ENCODE assay signal across 1 cellular context in the genomic region with DNA sequence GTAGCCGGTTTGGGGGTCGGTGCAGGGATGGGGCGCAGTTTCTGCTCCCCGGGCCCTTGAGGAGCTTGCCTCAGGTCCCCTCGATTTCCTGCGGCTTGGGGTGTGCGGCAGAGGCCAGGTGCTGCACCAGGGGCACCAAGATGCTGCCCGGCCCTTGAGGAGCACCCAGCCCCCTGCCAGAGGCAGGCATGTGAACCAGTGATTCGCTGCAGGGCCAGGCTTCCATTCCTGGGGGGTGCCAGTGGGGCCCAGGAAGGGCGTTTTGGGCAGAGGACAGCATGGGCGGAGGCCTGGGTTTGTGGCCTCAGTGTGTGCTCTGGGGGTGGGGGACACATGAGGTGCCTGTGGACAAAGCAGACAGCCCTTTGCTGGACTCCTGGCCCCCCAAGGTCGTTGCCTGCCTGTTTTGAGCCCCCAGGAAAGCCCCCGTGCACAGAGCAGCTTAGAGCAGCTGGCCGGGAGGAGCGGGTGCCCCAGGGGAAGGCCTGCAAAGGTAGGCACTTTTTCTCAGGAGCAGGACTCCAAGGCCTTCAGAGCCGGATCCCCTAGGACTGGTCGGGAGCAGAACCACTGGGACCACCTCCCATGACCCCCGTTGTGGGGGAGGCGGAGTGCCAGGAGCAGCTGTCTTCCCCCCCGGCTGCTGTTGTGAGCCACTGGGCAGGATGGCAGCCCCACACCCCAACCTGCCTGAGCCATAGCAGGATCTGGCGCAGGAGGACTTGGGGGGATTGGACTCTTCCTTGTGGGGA.
TF ChIP-seq lines count a peak whose summit lies in the region.

No MANE protein-coding gene starts in this region.

TF ChIP-seq in K562, 482 proteins besides CTCF, POLR2A, EP300 and RAD21 (continued from another document):
- TF ChIP-seq, protein P1, sequence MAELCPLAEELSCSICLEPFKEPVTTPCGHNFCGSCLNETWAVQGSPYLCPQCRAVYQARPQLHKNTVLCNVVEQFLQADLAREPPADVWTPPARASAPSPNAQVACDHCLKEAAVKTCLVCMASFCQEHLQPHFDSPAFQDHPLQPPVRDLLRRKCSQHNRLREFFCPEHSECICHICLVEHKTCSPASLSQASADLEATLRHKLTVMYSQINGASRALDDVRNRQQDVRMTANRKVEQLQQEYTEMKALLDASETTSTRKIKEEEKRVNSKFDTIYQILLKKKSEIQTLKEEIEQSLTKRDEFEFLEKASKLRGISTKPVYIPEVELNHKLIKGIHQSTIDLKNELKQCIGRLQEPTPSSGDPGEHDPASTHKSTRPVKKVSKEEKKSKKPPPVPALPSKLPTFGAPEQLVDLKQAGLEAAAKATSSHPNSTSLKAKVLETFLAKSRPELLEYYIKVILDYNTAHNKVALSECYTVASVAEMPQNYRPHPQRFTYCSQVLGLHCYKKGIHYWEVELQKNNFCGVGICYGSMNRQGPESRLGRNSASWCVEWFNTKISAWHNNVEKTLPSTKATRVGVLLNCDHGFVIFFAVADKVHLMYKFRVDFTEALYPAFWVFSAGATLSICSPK (IDR thresholded peaks at IDR 0.05; ENCODE audit: borderline replicate concordance) = no peak
- TF ChIP-seq ZNF239 (CRISPR knock-in tag; IDR thresholded peaks at IDR 0.05) (no peak), ATF7 (IDR thresholded peaks at IDR 0.05) (no peak), RBFOX2 (IDR thresholded peaks at IDR 0.05; ENCODE audit: low read depth, low read length) (peak; percentile 66), HMGN3 (IDR thresholded peaks at IDR 0.05; ENCODE audit: borderline replicate concordance, extremely low read depth, insufficient read length, low read depth, low read length) (peak; percentile 22), MAZ (CRISPR knock-in tag; conservative IDR thresholded peaks at IDR 0.05 in 1 of 2, IDR thresholded peaks at IDR 0.05 in 1 of 2) (no peak), ZNF444 (CRISPR knock-in tag; IDR thresholded peaks at IDR 0.05) (no peak), ZKSCAN1 (IDR thresholded peaks at IDR 0.05; ENCODE audit: low read depth, low read length) (0 out of 2 replicates have a peak, but pooled peaks have one; percentile 48), ZNF57 (CRISPR knock-in tag; IDR thresholded peaks at IDR 0.05) (no peak), ZBTB7A (IDR thresholded peaks at IDR 0.05; ENCODE audit: borderline replicate concordance, control insufficient read depth, low read depth, low read length) (peak; percentile 16; the same call in 1 of the 2 replicates), ZC3H4 (CRISPR knock-in tag; IDR thresholded peaks at IDR 0.05; ENCODE audit: borderline replicate concordance) (no peak)
